In the genomic region with DNA sequence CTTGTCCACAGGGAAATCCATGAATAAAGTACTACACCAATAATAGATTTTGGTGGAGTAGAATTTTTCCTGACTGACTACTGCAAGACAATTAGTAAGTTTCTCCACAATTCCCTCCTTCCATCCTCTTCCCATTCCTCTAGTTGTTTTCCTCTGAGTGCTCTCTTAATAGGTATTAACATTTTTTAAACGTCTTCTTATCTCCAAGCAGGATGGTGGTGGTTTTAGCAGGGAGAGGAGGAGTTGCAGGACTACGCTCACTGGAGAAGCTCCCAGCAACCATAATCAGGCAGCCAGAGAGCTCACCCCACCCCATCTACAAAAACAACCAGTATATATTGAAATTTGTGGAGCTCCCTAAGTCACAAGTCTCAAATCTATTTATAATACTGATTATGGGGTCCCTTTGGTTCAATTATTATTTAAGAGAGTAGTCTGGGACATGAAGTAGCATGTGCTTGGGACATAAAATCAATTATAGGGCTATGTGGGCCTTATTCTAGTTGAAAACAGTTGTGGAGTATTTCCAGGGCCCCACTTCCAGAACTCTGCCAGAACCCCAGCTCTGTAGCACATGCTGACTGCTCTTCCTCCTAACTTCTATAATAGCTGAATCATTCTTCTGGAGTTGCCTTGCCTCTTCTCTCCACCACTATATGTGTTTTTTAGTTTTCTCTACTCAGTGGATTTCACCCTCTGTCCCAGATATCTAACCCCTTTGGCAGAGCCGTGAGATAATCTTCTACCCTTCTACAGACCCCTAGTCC, we compare ENCODE assay signal across 13 cellular contexts. TPM values are rescaled to one million over a fixed set of nuclear protein-coding genes. Genes with fewer than 3 reads are reported as not detected.
DNase-seq lines count a peak whose midpoint lies in the region; ATAC-seq and TF ChIP-seq lines count a peak whose summit lies in the region.
"Had no signal": no experiment of that assay in that cellular context is flagged by ENCODE, and none has a peak within 500 bp of the region (broad histone marks: within the 10 kb centered on the region; RNA-seq: fewer than 3 reads in every experiment).

No MANE protein-coding gene starts in this region.

- H3K9ac ChIP-seq in GM23248 (no peak overlapping the region), Loucy (ENCODE audit: low read depth, low read length, poor library complexity, severe bottlenecking) (peak overlapping the region; percentile 13), mesendoderm (ENCODE audit: low read length) (no peak overlapping the region)

- no peaks in the 10 kb centered on the region for H3K79me1 ChIP-seq in mesendoderm (ENCODE audit: low read length)

- H3K79me2 ChIP-seq in GM23248 (ENCODE audit: insufficient read depth) (no peaks in the 10 kb centered on the region), Loucy (ENCODE audit: insufficient read depth, low read length) (no peaks in the 10 kb centered on the region), mesendoderm (ENCODE audit: control insufficient read depth, insufficient read depth, low read length) (no peaks in the 10 kb centered on the region)

- no peak overlapping the region for H4K5ac ChIP-seq in mesendoderm (ENCODE audit: low read length)

- H3K27me3 ChIP-seq in GM23248 (replicated peaks; ENCODE audit: insufficient read depth) = no peaks in the 10 kb centered on the region
- no peaks in the 10 kb centered on the region for H3K27me3 ChIP-seq in Loucy (ENCODE audit: insufficient read depth, low read length, poor library complexity, severe bottlenecking)
- no peaks in the 10 kb centered on the region for H3K27me3 ChIP-seq in mesendoderm (ENCODE audit: insufficient read depth, low read length, poor library complexity)
- H3K27me3 ChIP-seq: esophagus squamous epithelium had no signal

- H2AFZ ChIP-seq in GM23248 (peak overlapping the region; percentile 60), Loucy (ENCODE audit: low read length) (peak overlapping the region; percentile 21; the same call in 1 of the 2 replicates)

- no peak overlapping the region for H2AK5ac ChIP-seq in mesendoderm (ENCODE audit: low read length)

- DNase-seq in GM23248 = peak; percentile 46
- peak; percentile 57 for DNase-seq in mesendoderm
- no peak for DNase-seq in AG08396 (ENCODE audit: low spot score)
- no peak for DNase-seq in HT-29 (ENCODE audit: low spot score)
- DNase-seq in cortex of kidney (lab: John Stamatoyannopoulos, UW) = no peak
- DNase-seq: esophagus squamous epithelium, HCEC 1CT, occipital lobe had no signal

- no peak overlapping the region for H2BK120ac ChIP-seq in mesendoderm (ENCODE audit: low read depth, low read length)

- H3K36me3 ChIP-seq in GM23248 (ENCODE audit: low read depth) = no peaks in the 10 kb centered on the region
- H3K36me3 ChIP-seq in Loucy (ENCODE audit: insufficient read depth, low read length) = no peaks in the 10 kb centered on the region
- H3K36me3 ChIP-seq in mesendoderm (ENCODE audit: control insufficient read depth, insufficient read depth, low read length) = no peaks in the 10 kb centered on the region
- H3K36me3 ChIP-seq: esophagus squamous epithelium had no signal

- H3K27ac ChIP-seq in GM23248 (0 out of 2 replicates have a peak overlapping the region, but pooled peaks have one; percentile 2), mesendoderm (ENCODE audit: low read depth, low read length) (no peak overlapping the region)
- H3K27ac ChIP-seq: esophagus squamous epithelium, skin epidermis had no signal

- H3K9me3 Mint-ChIP-seq in activated T-helper 17 cell treated with anti-CD3 and anti-CD28 coated beads, Interleukin-2, amount 50 U/mL, for 72 hours = no peaks in the 10 kb centered on the region
- H3K9me3 Mint-ChIP-seq: memory B cell had no signal

- H3K4me1 ChIP-seq in GM23248 (ENCODE audit: insufficient read depth) = peaks cover 9% of the 10 kb centered on the region
- H3K4me1 ChIP-seq in Loucy (ENCODE audit: insufficient read depth, low read length, poor library complexity, severe bottlenecking) = peaks cover 38% of the 10 kb centered on the region
- no peaks in the 10 kb centered on the region for H3K4me1 ChIP-seq in mesendoderm (ENCODE audit: control insufficient read depth, low read depth, low read length)

- no peak overlapping the region for H3K18ac ChIP-seq in mesendoderm (ENCODE audit: low read length)

- no peak overlapping the region for H3K23ac ChIP-seq in mesendoderm (ENCODE audit: low read length)

- H3K27ac Mint-ChIP-seq in activated T-helper 17 cell treated with anti-CD3 and anti-CD28 coated beads, Interleukin-2, amount 50 U/mL, for 72 hours = peak overlapping the region; percentile 28
- H3K27ac Mint-ChIP-seq: activated naive CD8-positive, alpha-beta T cell; memory B cell had no signal

- no peak overlapping the region for H4K8ac ChIP-seq in mesendoderm (ENCODE audit: low read depth, low read length)

- H3K4me3 Mint-ChIP-seq in activated T-helper 17 cell treated with anti-CD3 and anti-CD28 coated beads, Interleukin-2, amount 50 U/mL, for 72 hours = no peak overlapping the region
- H3K4me3 Mint-ChIP-seq: activated naive CD8-positive, alpha-beta T cell; memory B cell had no signal

- H3K4me3 ChIP-seq in GM23248 (no peak overlapping the region), Loucy (ENCODE audit: low read length, poor library complexity, severe bottlenecking) (no peak overlapping the region), mesendoderm (ENCODE audit: low read length) (no peak overlapping the region)
- H3K4me3 ChIP-seq: esophagus squamous epithelium, skin epidermis had no signal

- TF ChIP-seq CTCF in Loucy (conservative IDR thresholded peaks at IDR 0.05; ENCODE audit: low read length) = no peak

- H3K9me2 ChIP-seq in GM23248 (ENCODE audit: insufficient read depth) (no peaks in the 10 kb centered on the region), Loucy (replicated peaks; ENCODE audit: low read depth, low read length) (no peaks in the 10 kb centered on the region)

- H2BK15ac ChIP-seq in mesendoderm (replicated peaks; ENCODE audit: low read depth) = no peak overlapping the region

- 53 to 74% methylated on average over 3 of the region's 3 CpGs for WGBS in GM23248 (ENCODE audit: low coverage in 1 of 2, low lambda C conversion rate in 2 of 2, missing lambda C conversion rate in 2 of 2), 2 experiments
- no CpG with 5 or more reads among the region's 3 CpGs for WGBS in mesendoderm (ENCODE audit: extremely low coverage, insufficient coverage, low lambda C conversion rate)

- no peaks in the 10 kb centered on the region for H3K36me3 Mint-ChIP-seq in activated T-helper 17 cell treated with anti-CD3 and anti-CD28 coated beads, Interleukin-2, amount 50 U/mL, for 72 hours (ENCODE audit: low read depth)
- H3K36me3 Mint-ChIP-seq: activated naive CD8-positive, alpha-beta T cell; memory B cell had no signal

- peak; percentile 16 for ATAC-seq in activated T-helper 17 cell treated with anti-CD3 and anti-CD28 coated beads, Interleukin-2, amount 50 U/mL, for 72 hours (replicated peaks)

- H3K9me3 ChIP-seq in GM23248 (ENCODE audit: low read depth) (no peaks in the 10 kb centered on the region), Loucy (ENCODE audit: insufficient read depth, low read depth, low read length) (no peaks in the 10 kb centered on the region)
- H3K9me3 ChIP-seq: esophagus squamous epithelium had no signal

- peaks cover 15% of the 10 kb centered on the region for H3F3A ChIP-seq in GM23248 (ENCODE audit: insufficient read depth)
- no peaks in the 10 kb centered on the region for H3F3A ChIP-seq in Loucy (ENCODE audit: low read depth)

- in situ Hi-C loops in GM23248 (cut with MboI) = no loop called here

- no peak overlapping the region for H2BK5ac ChIP-seq in mesendoderm (ENCODE audit: low read length)

- H3K4ac ChIP-seq in mesendoderm (ENCODE audit: low read depth, low read length) = no peak overlapping the region

- H3K4me2 ChIP-seq in GM23248 (ENCODE audit: unreplicated experiment) (peak overlapping the region; percentile 38), Loucy (ENCODE audit: low read depth, low read length, poor library complexity, severe bottlenecking) (peak overlapping the region; percentile 17), mesendoderm (ENCODE audit: low read length) (no peak overlapping the region)

- H4K20me1 ChIP-seq in GM23248 (ENCODE audit: insufficient read depth) = no peaks in the 10 kb centered on the region
- no peaks in the 10 kb centered on the region for H4K20me1 ChIP-seq in Loucy (ENCODE audit: insufficient read depth, low read length, poor library complexity, severe bottlenecking)

- H3K27me3 Mint-ChIP-seq in activated T-helper 17 cell treated with anti-CD3 and anti-CD28 coated beads, Interleukin-2, amount 50 U/mL, for 72 hours = no peaks in the 10 kb centered on the region
- H3K27me3 Mint-ChIP-seq: activated naive CD8-positive, alpha-beta T cell; memory B cell had no signal

- H3K56ac ChIP-seq in mesendoderm (ENCODE audit: low read length) = no peak overlapping the region

- H3K4me1 Mint-ChIP-seq in activated T-helper 17 cell treated with anti-CD3 and anti-CD28 coated beads, Interleukin-2, amount 50 U/mL, for 72 hours = no peaks in the 10 kb centered on the region
- H3K4me1 Mint-ChIP-seq: memory B cell had no signal

RNA-seq across cellular contexts. Expression of a gene that starts 49.8 kb away (rescaled TPM):
- total RNA-seq in GM23248 (2014; rRNA removed; shearing (Covaris generic)) = 1.2 TPM in 1 of 2 replicates, not detected in the other
- polyA plus RNA-seq in GM23248 (2016; fragmentation: Nextera tagmentation; extraction: Ambion mirVana) = 0.10 and 0.28 TPM in 2 replicates
- 10 to 100 TPM; 29.9 to 81.5 TPM for total RNA-seq in activated T-helper 17 cell treated with anti-CD3 and anti-CD28 coated beads, Interleukin-2, amount 50 U/mL, for 72 hours
- polyA plus RNA-seq in mesendoderm (2013, experiment 1 of 2) = 0.80 TPM
- polyA plus RNA-seq in mesendoderm (2013, experiment 2 of 2) = 0.66 TPM
- total RNA-seq in HT-29 (2014; rRNA removed; shearing (Covaris generic)) = 14.5 and 14.7 TPM in 2 replicates

Comparison
In these comparisons a context has a peak if more than half of its experiments do, and no peak if none do; other contexts are left out.
1. DNase-seq: peak in GM23248 (single experiment) and mesendoderm (single experiment); none in AG08396 (single experiment), HT-29 (single experiment) and cortex of kidney (single experiment).